6 cellular contexts compared by ENCODE assay signal in genomic region chr14:89128616-89129015, GRCh38.
"Had no signal": no experiment of that assay in that cellular context is flagged by ENCODE, and none has a peak within 500 bp of the region (broad histone marks: within the 10 kb centered on the region; RNA-seq: fewer than 3 reads in every experiment).

No MANE protein-coding gene starts in this region.

- DNase-seq: H9, HCEC 1CT, IMR-90, KBM-7 had no signal

- H3K4me2 ChIP-seq: GM23338 had no signal

- H3K27ac ChIP-seq: HL-60 had no signal

- H3K4me3 ChIP-seq: GM23338 had no signal

- ATAC-seq: GM23338 had no signal

- H2AFZ ChIP-seq: GM23338 had no signal
